In genomic region chr21:44793269-44794030, GRCh38 we compare ENCODE assay signal across 8 cellular contexts. TPM values are rescaled to one million over a fixed set of nuclear protein-coding genes. Genes with fewer than 3 reads are reported as not detected.
DNase-seq lines count a peak whose midpoint lies in the region; ATAC-seq and TF ChIP-seq lines count a peak whose summit lies in the region.

No MANE protein-coding gene starts in this region.

- H3K27ac ChIP-seq in SJCRH30 (no peak overlapping the region), heart right ventricle (no peak overlapping the region)

- H3K4me3 Mint-ChIP-seq in activated naive CD8-positive, alpha-beta T cell treated with anti-CD3 and anti-CD28 coated beads, Interleukin-2, amount 10 ng/mL, durations not matched to agents 7 days and 5 days = no peak overlapping the region

- no peak overlapping the region for H3K27ac Mint-ChIP-seq in activated naive CD8-positive, alpha-beta T cell treated with anti-CD3 and anti-CD28 coated beads, Interleukin-2, amount 10 ng/mL, durations not matched to agents 7 days and 5 days

- H3K4me3 ChIP-seq in MG63 (no peak overlapping the region), SJCRH30 (no peak overlapping the region), heart right ventricle (no peak overlapping the region), retinal pigment epithelial cell (ENCODE audit: low read length) (no peak overlapping the region), lower leg skin (ENCODE audit: low read depth, poor library complexity, severe bottlenecking) (no peak overlapping the region)

- intact Hi-C loops in heart right ventricle (cut with DNase I) = loop anchor here in 6 of 10 donors (5.0 to 10.0 kb wide), 4 partner anchors 276 to 286 kb away; no protein-coding TSS in a partner anchor
- intact Hi-C loops in lower leg skin (cut with DNase I; ENCODE audit: low total_unique reads) = loop anchor here (5.0 kb wide), 1 partner anchor 281 kb away; no protein-coding TSS in a partner anchor

- POLR2A ChIA-PET in activated naive CD8-positive, alpha-beta T cell treated with anti-CD3 and anti-CD28 coated beads, Interleukin-2, amount 10 ng/mL, durations not matched to agents 7 days and 5 days (lab: Charles Lee) = interaction anchor here (0.5 to 1.9 kb wide), 3 partner anchors 139 to 283 kb away, joined by 3 to 6 read pairs (median 5); no protein-coding TSS in a partner anchor

- DNase-seq in AG20443 (ENCODE audit: low spot score) (peak; percentile 91), MG63 (peak; percentile 27), SJCRH30 (peak; percentile 42 to 74), heart right ventricle (peak; percentile 40 to 45), retinal pigment epithelial cell (ENCODE audit: low read depth) (no peak), lower leg skin (ENCODE audit: low spot score in 2 of 2) (no peak)
- DNase-seq in activated naive CD8-positive, alpha-beta T cell treated with anti-CD3 and anti-CD28 coated beads, Interleukin-2, amount 10 ng/mL, durations not matched to agents 7 days and 5 days = peak; percentile 54

- WGBS in heart right ventricle, 2 donors = 7 to 14% methylated on average over 9 of the region's 9 CpGs
- WGBS in lower leg skin, 2 donors = 5 to 7% methylated on average over 9 of the region's 9 CpGs

- peaks cover 15% of the 10 kb centered on the region for H3K36me3 Mint-ChIP-seq in activated naive CD8-positive, alpha-beta T cell treated with anti-CD3 and anti-CD28 coated beads, Interleukin-2, amount 10 ng/mL, durations not matched to agents 7 days and 5 days

- TF ChIP-seq POLR2A in lower leg skin (IDR thresholded peaks at IDR 0.05) = no peak

- no peaks in the 10 kb centered on the region for H3K27me3 Mint-ChIP-seq in activated naive CD8-positive, alpha-beta T cell treated with anti-CD3 and anti-CD28 coated beads, Interleukin-2, amount 10 ng/mL, durations not matched to agents 7 days and 5 days

- H3K9me3 ChIP-seq in MG63 = peaks cover 3% of the 10 kb centered on the region; the same call in 1 of the 2 replicates
- no peaks in the 10 kb centered on the region for H3K9me3 ChIP-seq in SJCRH30 (replicated peaks)
- no peaks in the 10 kb centered on the region for H3K9me3 ChIP-seq in heart right ventricle

- H3K9me3 Mint-ChIP-seq in activated naive CD8-positive, alpha-beta T cell treated with anti-CD3 and anti-CD28 coated beads, Interleukin-2, amount 10 ng/mL, durations not matched to agents 7 days and 5 days = no peaks in the 10 kb centered on the region

- H3K4me1 ChIP-seq in SJCRH30 (no peaks in the 10 kb centered on the region), heart right ventricle (peaks cover 5 to 22% (median 12%) of the 10 kb centered on the region in 9 donors)

- H3K4me1 Mint-ChIP-seq in activated naive CD8-positive, alpha-beta T cell treated with anti-CD3 and anti-CD28 coated beads, Interleukin-2, amount 10 ng/mL, durations not matched to agents 7 days and 5 days = peaks cover 16% of the 10 kb centered on the region

- ATAC-seq in GM18861 (IDR thresholded peaks at IDR 0.05; ENCODE audit: unreplicated experiment) (peak; percentile 62), heart right ventricle (peak; percentile 86 to 93 (median 90))
- peak; percentile 90 for ATAC-seq in activated naive CD8-positive, alpha-beta T cell treated with anti-CD3 and anti-CD28 coated beads, Interleukin-2, amount 10 ng/mL, durations not matched to agents 7 days and 5 days (ENCODE audit: low read depth)

- TF ChIP-seq CTCF in heart right ventricle (IDR thresholded peaks at IDR 0.05) = peak; percentile 66 to 91 (median 82)
- peak; percentile 79 for TF ChIP-seq CTCF in retinal pigment epithelial cell (conservative IDR thresholded peaks at IDR 0.05; ENCODE audit: low read depth, low read length)
- TF ChIP-seq CTCF in lower leg skin (IDR thresholded peaks at IDR 0.05) = peak in 1 of 3 donors; percentile 45

- no peaks in the 10 kb centered on the region for H3K27me3 ChIP-seq in MG63
- no peaks in the 10 kb centered on the region for H3K27me3 ChIP-seq in SJCRH30
- H3K27me3 ChIP-seq in heart right ventricle = no peaks in the 10 kb centered on the region

- peaks cover 77% of the 10 kb centered on the region for H3K36me3 ChIP-seq in MG63
- peaks cover 43% of the 10 kb centered on the region for H3K36me3 ChIP-seq in SJCRH30
- peaks cover 0 to 52% (median 0%) of the 10 kb centered on the region in 9 donors for H3K36me3 ChIP-seq in heart right ventricle

RNA-seq across cellular contexts. Expression of gene UBE2G2, which starts 8.2 kb away (rescaled TPM):
- 59.9 and 76.0 TPM in 2 replicates for total RNA-seq in MG63 (2014; rRNA removed; shearing (Covaris generic); ENCODE audit: low replicate concordance)
- 79.5 and 90.5 TPM in 2 replicates for total RNA-seq in SJCRH30 (2014; rRNA removed; shearing (Covaris generic))
- total RNA-seq in activated naive CD8-positive, alpha-beta T cell treated with anti-CD3 and anti-CD28 coated beads, Interleukin-2, amount 10 ng/mL, durations not matched to agents 7 days and 5 days = 100 to 1,000 TPM; 111 TPM
- total RNA-seq in heart right ventricle (10 to 100 TPM; 58.1 to 89.5 (median 67.0) TPM), lower leg skin (10 to 100 TPM; 37.2 to 61.8 (median 49.8) TPM)
- polyA plus RNA-seq in heart right ventricle = 10 to 100 TPM; 39.6 to 59.3 TPM

RNA-seq across cellular contexts. Expression of gene SUMO3, which starts 24.4 kb away (rescaled TPM):
- 153 and 197 TPM in 2 replicates for total RNA-seq in MG63 (2014; rRNA removed; shearing (Covaris generic); ENCODE audit: low replicate concordance)
- 70.3 and 76.9 TPM in 2 replicates for total RNA-seq in SJCRH30 (2014; rRNA removed; shearing (Covaris generic))
- 10 to 100 TPM; 81.5 to 82.6 TPM for total RNA-seq in activated naive CD8-positive, alpha-beta T cell treated with anti-CD3 and anti-CD28 coated beads, Interleukin-2, amount 10 ng/mL, durations not matched to agents 7 days and 5 days
- total RNA-seq in heart right ventricle (10 to 100 TPM; 56.9 to 80.9 (median 72.6) TPM), lower leg skin (10 to 100 TPM; 35.6 to 52.6 (median 42.5) TPM)
- 10 to 100 TPM; 14.9 to 70.0 TPM for polyA plus RNA-seq in heart right ventricle

Comparison
In these comparisons a context has a peak if more than half of its experiments do, and no peak if none do; other contexts are left out.
1. DNase-seq: peak in AG20443 (single experiment), MG63 (single experiment), SJCRH30 (2 of 2), activated naive CD8-positive, alpha-beta T cell treated with anti-CD3 and anti-CD28 coated beads, Interleukin-2, amount 10 ng/mL, durations not matched to agents 7 days and 5 days (single experiment) and heart right ventricle (2 of 2); none in retinal pigment epithelial cell (single experiment) and lower leg skin (0 of 2).
2. Peak in every context shown above with its lines, with median percentiles within 50 percentile points of each other: ATAC-seq.